25 cellular contexts compared by ENCODE assay signal in the genomic region with DNA sequence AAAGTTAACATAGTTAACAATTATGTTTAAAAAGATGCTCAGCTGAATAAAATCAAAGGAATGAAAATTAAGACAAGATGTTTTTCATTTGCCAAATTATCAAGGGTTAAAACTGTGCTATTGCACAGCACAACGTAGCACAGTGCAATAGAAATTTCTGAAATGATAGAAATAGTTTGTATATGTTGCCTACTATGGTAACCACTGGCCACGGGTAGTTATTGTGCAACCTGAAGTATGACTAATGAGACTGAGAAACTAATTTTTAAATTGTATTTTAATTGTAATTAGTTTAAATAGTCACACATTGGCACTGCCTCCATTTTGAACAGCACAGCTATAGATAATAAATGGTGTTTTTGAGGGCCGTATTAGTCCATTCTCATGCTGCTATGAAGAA.
A peak's percentile ranks its signal among the peaks of the same experiment; 100 is the strongest.
DNase-seq lines count a peak whose midpoint lies in the region; ATAC-seq and TF ChIP-seq lines count a peak whose summit lies in the region.
"Had no signal": no experiment of that assay in that cellular context is flagged by ENCODE, and none has a peak within 500 bp of the region (broad histone marks: within the 10 kb centered on the region; RNA-seq: fewer than 3 reads in every experiment).

No MANE protein-coding gene starts in this region.

- no peaks in the 10 kb centered on the region for H3K4me1 ChIP-seq in mammary epithelial cell (ENCODE audit: insufficient read depth, low read length)
- H3K4me1 ChIP-seq in heart right ventricle = no peaks in the 10 kb centered on the region
- H3K4me1 ChIP-seq: body of pancreas, left ventricle myocardium inferior, sigmoid colon had no signal

- intact Hi-C loops in mammary epithelial cell (cut with micrococcal nuclease) = no loop called here
- intact Hi-C loops in heart right ventricle (cut with DNase I) = no loop called here

- H3K27ac ChIP-seq in mammary epithelial cell (ENCODE audit: insufficient read depth, low read depth, low read length) (no peak overlapping the region), heart right ventricle (no peak overlapping the region)
- H3K27ac ChIP-seq: body of pancreas, left ventricle myocardium inferior, sigmoid colon, VCaP had no signal

- H3K4me3 ChIP-seq in BJ (ENCODE audit: low read depth, low read length) = no peak overlapping the region
- no peak overlapping the region for H3K4me3 ChIP-seq in mammary epithelial cell (replicated peaks in 1 of 3; ENCODE audit: insufficient read depth in 1 of 3, low read depth in 2 of 3, low read length in 3 of 3)
- H3K4me3 ChIP-seq in heart right ventricle = no peak overlapping the region
- H3K4me3 ChIP-seq: body of pancreas, left ventricle myocardium inferior, mucosa of descending colon, sigmoid colon had no signal

- POLR2A ChIA-PET in BJ (lab: Charles Lee) = no interaction called here

- H3K9me3 Mint-ChIP-seq in activated CD8-positive, alpha-beta memory T cell treated with anti-CD3 and anti-CD28 coated beads, Interleukin-2, amount 10 ng/mL, durations not matched to agents 7 days and 5 days (ENCODE audit: low read depth) = no peaks in the 10 kb centered on the region
- H3K9me3 Mint-ChIP-seq in stimulated activated effector memory CD8-positive, alpha-beta T cell treated with anti-CD3 and anti-CD28 coated beads, Interleukin-12 subunit alpha, Interleukin-12 subunit beta, amount 100 ng/mL, for 72 hours = peaks cover 3% of the 10 kb centered on the region
- H3K9me3 Mint-ChIP-seq: activated naive CD8-positive, alpha-beta T cell treated with anti-CD3 and anti-CD28 coated beads, Interleukin-2, amount 10 ng/mL, durations not matched to agents 7 days and 5 days; CD4-positive, alpha-beta T cell; IgD-negative memory B cell; T-helper 1 cell treated with Interleukin-12 subunit alpha and Interleukin-12 subunit beta and Interleukin-4 antibody, amounts not matched to agents 30 μg/mL and 1 μg/mL, for 36 hours had no signal

- H2AFZ ChIP-seq in mammary epithelial cell (ENCODE audit: low read depth, low read length) = no peak overlapping the region

- 31% methylated on average over 3 of the region's 3 CpGs for WGBS in mammary epithelial cell (ENCODE audit: low coverage, missing lambda C conversion rate)
- WGBS in heart right ventricle, 2 donors = 75 to 77% methylated on average over 3 of the region's 3 CpGs

- H3K9ac ChIP-seq in mammary epithelial cell (ENCODE audit: insufficient read depth, low read length) = no peak overlapping the region

- H3K36me3 ChIP-seq in BJ (ENCODE audit: control insufficient read depth, insufficient read depth, low read length) = no peaks in the 10 kb centered on the region
- no peaks in the 10 kb centered on the region for H3K36me3 ChIP-seq in mammary epithelial cell (ENCODE audit: insufficient read depth, low read length)
- H3K36me3 ChIP-seq in heart right ventricle = no peaks in the 10 kb centered on the region
- H3K36me3 ChIP-seq: left ventricle myocardium inferior, sigmoid colon had no signal

- in situ Hi-C loops in mammary epithelial cell (cut with MboI; ENCODE audit: low sequenced_read_pairs in 2 of 2) = no loop called here

- H3K4me2 ChIP-seq in mammary epithelial cell (ENCODE audit: insufficient read depth, low read depth, low read length) = no peak overlapping the region

- H3K4me3 Mint-ChIP-seq in activated CD8-positive, alpha-beta memory T cell treated with anti-CD3 and anti-CD28 coated beads, Interleukin-2, amount 10 ng/mL, durations not matched to agents 7 days and 5 days = no peak overlapping the region
- no peak overlapping the region for H3K4me3 Mint-ChIP-seq in stimulated activated effector memory CD8-positive, alpha-beta T cell treated with anti-CD3 and anti-CD28 coated beads, Interleukin-12 subunit alpha, Interleukin-12 subunit beta, amount 100 ng/mL, for 72 hours
- H3K4me3 Mint-ChIP-seq: activated naive CD8-positive, alpha-beta T cell treated with anti-CD3 and anti-CD28 coated beads, Interleukin-2, amount 10 ng/mL, durations not matched to agents 7 days and 5 days; CD4-positive, alpha-beta T cell; IgD-negative memory B cell; T-helper 1 cell treated with Interleukin-12 subunit alpha and Interleukin-12 subunit beta and Interleukin-4 antibody, amounts not matched to agents 30 μg/mL and 1 μg/mL, for 36 hours had no signal

- ATAC-seq in heart right ventricle = no peak
- ATAC-seq in activated CD8-positive, alpha-beta memory T cell treated with anti-CD3 and anti-CD28 coated beads, Interleukin-2, amount 10 ng/mL, durations not matched to agents 7 days and 5 days = no peak
- no peak for ATAC-seq in stimulated activated effector memory CD8-positive, alpha-beta T cell treated with anti-CD3 and anti-CD28 coated beads, Interleukin-12 subunit alpha, Interleukin-12 subunit beta, amount 100 ng/mL, for 72 hours
- ATAC-seq: body of pancreas, esophagus mucosa, mucosa of descending colon had no signal

- H3K27me3 ChIP-seq in BJ (ENCODE audit: control insufficient read depth, insufficient read depth, low read length) = peaks cover 1% of the 10 kb centered on the region; the same call in 1 of the 2 replicates
- H3K27me3 ChIP-seq in mammary epithelial cell (ENCODE audit: insufficient read depth, low read length) = peaks cover 3% of the 10 kb centered on the region
- peaks cover 0 to 14% (median 0%) of the 10 kb centered on the region in 7 donors for H3K27me3 ChIP-seq in heart right ventricle
- H3K27me3 ChIP-seq: body of pancreas, sigmoid colon had no signal

- no TSS peak for BruUV-seq in mammary epithelial cell (replicated peaks; lab: Mats Ljungman, UMichigan)

- dilution Hi-C loops in mammary epithelial cell (cut with HindIII; ENCODE audit: low sequenced_read_pairs) = no loop called here

- CTCF ChIA-PET in BJ (lab: Yijun Ruan, JAX) = interaction anchor here (0.6 kb wide), 1 partner anchor 477 kb away, joined by 3 read pairs; no protein-coding TSS in a partner anchor
- CTCF ChIA-PET in mammary epithelial cell (lab: Charles Lee; ENCODE audit: low non-redundant PET) = no interaction called here
- CTCF ChIA-PET in activated CD8-positive, alpha-beta memory T cell treated with anti-CD3 and anti-CD28 coated beads, Interleukin-2, amount 10 ng/mL, durations not matched to agents 7 days and 5 days (lab: Charles Lee) = no interaction called here

- H4K20me1 ChIP-seq in mammary epithelial cell (ENCODE audit: insufficient read depth, low read length) = no peaks in the 10 kb centered on the region

- H3K27ac Mint-ChIP-seq in activated CD8-positive, alpha-beta memory T cell treated with anti-CD3 and anti-CD28 coated beads, Interleukin-2, amount 10 ng/mL, durations not matched to agents 7 days and 5 days = no peak overlapping the region
- no peak overlapping the region for H3K27ac Mint-ChIP-seq in stimulated activated effector memory CD8-positive, alpha-beta T cell treated with anti-CD3 and anti-CD28 coated beads, Interleukin-12 subunit alpha, Interleukin-12 subunit beta, amount 100 ng/mL, for 72 hours
- H3K27ac Mint-ChIP-seq: activated naive CD8-positive, alpha-beta T cell treated with anti-CD3 and anti-CD28 coated beads, Interleukin-2, amount 10 ng/mL, durations not matched to agents 7 days and 5 days; CD4-positive, alpha-beta T cell; IgD-negative memory B cell; T-helper 1 cell treated with Interleukin-12 subunit alpha and Interleukin-12 subunit beta and Interleukin-4 antibody, amounts not matched to agents 30 μg/mL and 1 μg/mL, for 36 hours had no signal

- H3K36me3 Mint-ChIP-seq in activated CD8-positive, alpha-beta memory T cell treated with anti-CD3 and anti-CD28 coated beads, Interleukin-2, amount 10 ng/mL, durations not matched to agents 7 days and 5 days = no peaks in the 10 kb centered on the region
- no peaks in the 10 kb centered on the region for H3K36me3 Mint-ChIP-seq in stimulated activated effector memory CD8-positive, alpha-beta T cell treated with anti-CD3 and anti-CD28 coated beads, Interleukin-12 subunit alpha, Interleukin-12 subunit beta, amount 100 ng/mL, for 72 hours
- H3K36me3 Mint-ChIP-seq: activated naive CD8-positive, alpha-beta T cell treated with anti-CD3 and anti-CD28 coated beads, Interleukin-2, amount 10 ng/mL, durations not matched to agents 7 days and 5 days; IgD-negative memory B cell had no signal

- H3K9me3 ChIP-seq in mammary epithelial cell (replicated peaks; ENCODE audit: insufficient read depth, low read length) (no peaks in the 10 kb centered on the region), heart right ventricle (no peaks in the 10 kb centered on the region)
- H3K9me3 ChIP-seq: body of pancreas, left ventricle myocardium inferior, mucosa of descending colon, sigmoid colon had no signal

- TF ChIP-seq CTCF in BJ (IDR thresholded peaks at IDR 0.05; ENCODE audit: insufficient read depth, low read depth, low read length) (no peak), mammary epithelial cell (conservative IDR thresholded peaks at IDR 0.05 in 1 of 2, IDR thresholded peaks at IDR 0.05 in 1 of 2; ENCODE audit: extremely low read depth in 1 of 2, insufficient read depth in 1 of 2, low read depth in 1 of 2, low read length in 2 of 2) (no peak), heart right ventricle (IDR thresholded peaks at IDR 0.05) (no peak)

- no peaks in the 10 kb centered on the region for H3K79me2 ChIP-seq in mammary epithelial cell (ENCODE audit: insufficient read depth, low read length)

- DNase-seq in BJ (ENCODE audit: low read depth) = peak; percentile 1
- peak; percentile 1 for DNase-seq in M059J (ENCODE audit: low read depth)
- DNase-seq in mammary epithelial cell = peak; percentile 2
- DNase-seq in iris pigment epithelial cell (ENCODE audit: low read depth) = peak; percentile 56
- no peak for DNase-seq in heart right ventricle
- no peak for DNase-seq in activated CD8-positive, alpha-beta memory T cell treated with anti-CD3 and anti-CD28 coated beads, Interleukin-2, amount 10 ng/mL, durations not matched to agents 7 days and 5 days
- DNase-seq in stimulated activated effector memory CD8-positive, alpha-beta T cell treated with anti-CD3 and anti-CD28 coated beads, Interleukin-12 subunit alpha, Interleukin-12 subunit beta, amount 100 ng/mL, for 72 hours (ENCODE audit: low spot score in 2 of 2) = no peak
- DNase-seq: activated CD4-positive, alpha-beta T cell treated with anti-CD3 and anti-CD28 coated beads, Interleukin-2, amount 50 U/mL, for 1 hour; activated CD8-positive, alpha-beta memory T cell treated with anti-CD3 and anti-CD28 coated beads, Interleukin-2, amount 50 U/mL, for 48 hours; activated naive CD8-positive, alpha-beta T cell treated with anti-CD3 and anti-CD28 coated beads, Interleukin-2, amount 10 ng/mL, durations not matched to agents 7 days and 5 days; body of pancreas; CD4-positive, alpha-beta T cell; effector memory CD4-positive, alpha-beta T cell; H7; left ventricle myocardium inferior; mucosa of descending colon; NCI-H187; NCI-H345; posterior cingulate gyrus; sigmoid colon; stimulated activated CD8-positive, alpha-beta memory T cell treated with anti-CD3 and anti-CD28 coated beads, Interleukin-4, amount 100 ng/mL, for 48 hours had no signal

- H3K4me1 Mint-ChIP-seq in activated CD8-positive, alpha-beta memory T cell treated with anti-CD3 and anti-CD28 coated beads, Interleukin-2, amount 10 ng/mL, durations not matched to agents 7 days and 5 days = no peaks in the 10 kb centered on the region
- H3K4me1 Mint-ChIP-seq in stimulated activated effector memory CD8-positive, alpha-beta T cell treated with anti-CD3 and anti-CD28 coated beads, Interleukin-12 subunit alpha, Interleukin-12 subunit beta, amount 100 ng/mL, for 72 hours = no peaks in the 10 kb centered on the region
- H3K4me1 Mint-ChIP-seq: activated naive CD8-positive, alpha-beta T cell treated with anti-CD3 and anti-CD28 coated beads, Interleukin-2, amount 10 ng/mL, durations not matched to agents 7 days and 5 days; IgD-negative memory B cell had no signal

- H3K27me3 Mint-ChIP-seq in activated CD8-positive, alpha-beta memory T cell treated with anti-CD3 and anti-CD28 coated beads, Interleukin-2, amount 10 ng/mL, durations not matched to agents 7 days and 5 days = no peaks in the 10 kb centered on the region
- H3K27me3 Mint-ChIP-seq: activated naive CD8-positive, alpha-beta T cell treated with anti-CD3 and anti-CD28 coated beads, Interleukin-2, amount 10 ng/mL, durations not matched to agents 7 days and 5 days; CD4-positive, alpha-beta T cell; IgD-negative memory B cell had no signal

Comparison
In these comparisons a context has a peak if more than half of its experiments do, and no peak if none do; other contexts are left out.
1. DNase-seq: peak in BJ (single experiment), M059J (single experiment), mammary epithelial cell (single experiment) and iris pigment epithelial cell (single experiment); none in heart right ventricle (0 of 2), activated CD8-positive, alpha-beta memory T cell treated with anti-CD3 and anti-CD28 coated beads, Interleukin-2, amount 10 ng/mL, durations not matched to agents 7 days and 5 days (single experiment) and stimulated activated effector memory CD8-positive, alpha-beta T cell treated with anti-CD3 and anti-CD28 coated beads, Interleukin-12 subunit alpha, Interleukin-12 subunit beta, amount 100 ng/mL, for 72 hours (0 of 2).